2 cellular contexts compared by ENCODE assay signal in the genomic region with DNA sequence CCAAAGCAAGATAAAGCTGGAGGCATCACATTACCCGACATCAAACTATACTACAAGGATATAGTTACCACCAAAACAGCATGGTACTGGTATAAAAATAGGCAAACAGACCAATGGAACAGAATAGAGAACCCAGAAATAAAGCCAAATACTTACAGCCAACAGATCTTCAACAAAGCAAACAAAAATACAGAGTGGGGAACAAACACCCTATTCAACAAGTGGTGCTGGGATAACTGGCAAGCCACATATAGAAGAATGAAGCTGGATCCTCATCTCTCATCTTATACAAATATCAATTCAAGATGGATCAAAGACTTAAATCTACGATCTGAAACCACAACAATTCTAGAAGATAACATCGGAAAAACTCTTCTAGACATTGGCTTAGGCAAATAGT.
TF ChIP-seq lines count a peak whose summit lies in the region.

No MANE protein-coding gene starts in this region.

TF ChIP-seq in HepG2, 621 proteins besides CTCF, POLR2A, EP300 and RAD21:
- TF ChIP-seq ELF3 (CRISPR knock-in tag; IDR thresholded peaks at IDR 0.05) (no peak), ZSCAN20 (CRISPR knock-in tag; IDR thresholded peaks at IDR 0.05; ENCODE audit: borderline replicate concordance) (no peak)

TF ChIP-seq in HEK293T, 16 proteins besides CTCF, POLR2A, EP300 and RAD21:
- TF ChIP-seq BHLHE40 (IDR thresholded peaks at IDR 0.05; ENCODE audit: borderline replicate concordance), result no peak
